ENCODE assay signal across 1 cellular context in the genomic region with DNA sequence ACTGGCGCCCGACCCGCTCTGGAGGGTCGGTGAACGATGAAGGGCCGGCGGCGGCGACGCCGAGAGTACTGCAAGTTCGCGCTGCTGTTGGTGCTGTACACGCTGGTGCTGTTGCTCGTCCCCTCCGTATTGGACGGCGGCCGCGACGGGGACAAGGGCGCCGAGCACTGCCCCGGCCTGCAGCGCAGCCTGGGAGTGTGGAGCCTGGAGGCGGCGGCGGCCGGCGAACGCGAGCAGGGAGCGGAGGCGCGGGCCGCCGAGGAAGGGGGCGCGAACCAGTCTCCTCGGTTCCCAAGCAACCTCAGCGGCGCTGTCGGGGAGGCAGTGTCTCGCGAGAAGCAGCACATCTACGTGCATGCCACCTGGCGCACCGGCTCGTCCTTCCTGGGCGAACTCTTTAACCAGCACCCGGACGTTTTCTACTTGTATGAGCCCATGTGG.
TF ChIP-seq lines count a peak whose summit lies in the region.

No MANE protein-coding gene starts in this region.

TF ChIP-seq in GM12878, 131 proteins besides CTCF, POLR2A, EP300 and RAD21 (continued from another document):
- TF ChIP-seq E4F1 (IDR thresholded peaks at IDR 0.05; ENCODE audit: borderline replicate concordance, partially characterized antibody) (no peak), KDM1A (IDR thresholded peaks at IDR 0.05; ENCODE audit: borderline replicate concordance) (no peak), EZH2 (IDR thresholded peaks at IDR 0.05; ENCODE audit: borderline replicate concordance, control insufficient read depth, low read depth, low read length) (no peak), CHD2 (IDR thresholded peaks at IDR 0.05; ENCODE audit: borderline replicate concordance, low read depth, low read length) (peak; percentile 98)
